11 cellular contexts compared by ENCODE assay signal in genomic region chr6:109351231-109352132, GRCh38. TPM values are rescaled to one million over a fixed set of nuclear protein-coding genes. Genes with fewer than 3 reads are reported as not detected.
DNase-seq lines count a peak whose midpoint lies in the region; ATAC-seq and TF ChIP-seq lines count a peak whose summit lies in the region.
"Had no signal": no experiment of that assay in that cellular context is flagged by ENCODE, and none has a peak within 500 bp of the region (broad histone marks: within the 10 kb centered on the region; RNA-seq: fewer than 3 reads in every experiment).

No MANE protein-coding gene starts in this region.

- no peak overlapping the region for H3K27ac ChIP-seq in fibroblast of lung (ENCODE audit: insufficient read depth, low read length)

- no peak overlapping the region for H3K4me3 ChIP-seq in fibroblast of lung (replicated peaks in 1 of 4; ENCODE audit: control extremely low read depth in 1 of 4, insufficient read depth in 1 of 4, low read depth in 3 of 4, low read length in 4 of 4)

- peak overlapping the region; percentile 2 for H3K4me3 Mint-ChIP-seq in Calu3 (ENCODE audit: low read depth, unreplicated experiment)
- H3K4me3 Mint-ChIP-seq: activated CD4-positive, alpha-beta memory T cell treated with anti-CD3 and anti-CD28 coated beads for 36 hours; activated naive CD8-positive, alpha-beta T cell had no signal

- H3K9ac ChIP-seq in fibroblast of lung (ENCODE audit: insufficient read depth, low read length): no peak overlapping the region

- no peak for DNase-seq in Calu3
- peak; percentile 48 for DNase-seq in M059J (ENCODE audit: low read depth)
- DNase-seq in fibroblast of lung (ENCODE audit: low read depth in 2 of 2): peak; percentile 25 to 40
- DNase-seq in renal cortical epithelial cell (ENCODE audit: low read depth): peak; percentile 47
- no peak for DNase-seq in GM19240 (ENCODE audit: insufficient read length, low spot score)
- DNase-seq: activated CD4-positive, alpha-beta memory T cell treated with anti-CD3 and anti-CD28 coated beads for 36 hours; head of caudate nucleus; NCI-H2107 had no signal

- H3K4me1 ChIP-seq in fibroblast of lung (ENCODE audit: control insufficient read depth, extremely low read depth, insufficient read depth, low read length): peaks cover 5% of the 10 kb centered on the region

- H3K4me2 ChIP-seq in fibroblast of lung (ENCODE audit: extremely low read depth, insufficient read depth, low read length): no peak overlapping the region

- H3K27ac Mint-ChIP-seq in Calu3 (ENCODE audit: unreplicated experiment): no peak overlapping the region
- H3K27ac Mint-ChIP-seq: activated CD4-positive, alpha-beta memory T cell treated with anti-CD3 and anti-CD28 coated beads for 36 hours; activated naive CD8-positive, alpha-beta T cell had no signal

- H3K79me2 ChIP-seq in fibroblast of lung (ENCODE audit: control insufficient read depth, insufficient read depth, low read length): no peaks in the 10 kb centered on the region

- peaks cover 36% of the 10 kb centered on the region for H3K4me1 Mint-ChIP-seq in Calu3 (ENCODE audit: low read depth, unreplicated experiment)

- intact Hi-C loops in Calu3 (cut with micrococcal nuclease; ENCODE audit: unreplicated experiment): no loop called here

- peaks cover 9% of the 10 kb centered on the region for H3K36me3 Mint-ChIP-seq in Calu3 (ENCODE audit: insufficient read depth, unreplicated experiment)

- TF ChIP-seq CTCF in Calu3 (IDR thresholded peaks at IDR 0.05; ENCODE audit: unreplicated experiment) (no peak), fibroblast of lung (conservative IDR thresholded peaks at IDR 0.05 in 1 of 2, IDR thresholded peaks at IDR 0.05 in 1 of 2; ENCODE audit: low read depth in 1 of 2, low read length in 2 of 2) (no peak)

- no peaks in the 10 kb centered on the region for H3K27me3 ChIP-seq in fibroblast of lung (ENCODE audit: control insufficient read depth, insufficient read depth, low read length)

- no peaks in the 10 kb centered on the region for H3K9me3 Mint-ChIP-seq in Calu3 (ENCODE audit: low read depth, unreplicated experiment)

- CTCF ChIA-PET in Calu3 (lab: Charles Lee): interaction anchor here (1.2 kb wide), 1 partner anchor 28 kb away, joined by 3 read pairs; no protein-coding TSS in a partner anchor

- H3K36me3 ChIP-seq in fibroblast of lung (ENCODE audit: control insufficient read depth, insufficient read depth, low read length): no peaks in the 10 kb centered on the region

- BruUV-seq in Calu3 (replicated peaks; lab: Mats Ljungman, UMichigan): no TSS peak

- no peaks in the 10 kb centered on the region for H3K27me3 Mint-ChIP-seq in Calu3 (ENCODE audit: unreplicated experiment)
- H3K27me3 Mint-ChIP-seq: activated CD4-positive, alpha-beta memory T cell treated with anti-CD3 and anti-CD28 coated beads for 36 hours; activated naive CD8-positive, alpha-beta T cell had no signal

- ATAC-seq in esophagus mucosa (no peak), GM19452 (IDR thresholded peaks at IDR 0.05; ENCODE audit: unreplicated experiment) (no peak)

- no peak overlapping the region for H2AFZ ChIP-seq in fibroblast of lung (ENCODE audit: low read length)

- H3K9me3 ChIP-seq in fibroblast of lung (ENCODE audit: control insufficient read depth, insufficient read depth, low read depth, low read length): no peaks in the 10 kb centered on the region

- no peaks in the 10 kb centered on the region for H4K20me1 ChIP-seq in fibroblast of lung (ENCODE audit: control insufficient read depth, extremely low read depth, insufficient read depth, low read length)

RNA-seq across cellular contexts. Expression of gene CD164, which starts 30.8 kb away (rescaled TPM):
- total RNA-seq in Calu3 (2022) (339 and 343 TPM in 2 replicates), fibroblast of lung (171 and 232 TPM in 2 replicates), renal cortical epithelial cell (248 and 303 TPM in 2 replicates), esophagus mucosa (91.3 TPM)
- 380 and 486 TPM in 2 replicates for total RNA-seq in M059J (2014; rRNA removed; shearing (Covaris generic))
- 254 and 280 TPM in 2 replicates for polyA plus RNA-seq in fibroblast of lung
- polyA plus RNA-seq in fibroblast of lung (2012): 194 and 203 TPM in 2 replicates
- 82.4 and 85.4 TPM in 2 replicates for polyA minus RNA-seq in fibroblast of lung (ENCODE audit: low replicate concordance)

Comparison
In these comparisons a context has a peak if more than half of its experiments do, and no peak if none do; other contexts are left out.
1. DNase-seq: peak in M059J (single experiment), fibroblast of lung (2 of 2) and renal cortical epithelial cell (single experiment); none in Calu3 (single experiment) and GM19240 (single experiment).